17 cellular contexts compared by ENCODE assay signal in the genomic region with DNA sequence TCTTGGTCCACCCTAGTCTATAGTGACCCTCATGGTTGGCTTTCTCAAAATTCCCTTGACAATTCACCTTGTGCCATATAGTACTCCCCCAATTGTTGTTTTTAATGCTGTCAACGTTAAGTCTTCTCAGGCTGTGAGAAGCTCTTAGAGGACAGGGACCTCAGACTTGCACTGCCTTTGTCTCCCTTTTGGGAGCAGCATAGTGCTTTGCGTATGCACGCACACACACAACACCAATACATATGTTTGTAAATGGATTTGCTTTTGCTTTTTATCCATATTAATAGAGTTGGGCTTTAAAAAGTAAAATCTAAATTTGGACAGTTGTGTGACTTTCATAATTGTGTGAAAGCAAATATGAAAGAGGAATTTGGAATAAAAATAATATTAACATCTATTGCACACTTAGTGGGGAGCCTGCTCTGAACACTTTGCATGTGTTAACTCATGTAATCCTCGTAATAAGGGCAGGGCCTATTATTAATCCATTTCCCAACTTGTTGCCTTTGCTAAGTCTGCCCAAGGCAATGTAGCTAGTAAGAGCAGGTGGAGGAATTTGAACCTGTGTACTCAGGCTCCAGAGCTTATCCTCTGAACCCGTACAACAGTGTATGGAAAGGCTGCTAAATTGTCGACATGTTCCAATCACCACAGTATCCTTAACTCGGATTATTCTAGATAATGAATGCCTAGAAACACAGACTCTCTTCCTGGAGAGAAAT.
DNase-seq lines count a peak whose midpoint lies in the region; FAIRE-seq and TF ChIP-seq lines count a peak whose summit lies in the region.
"Had no signal": no experiment of that assay in that cellular context is flagged by ENCODE, and none has a peak within 500 bp of the region (broad histone marks: within the 10 kb centered on the region; RNA-seq: fewer than 3 reads in every experiment).

No MANE protein-coding gene starts in this region.

- no peaks in the 10 kb centered on the region for H3K36me3 ChIP-seq in OCI-LY3 (replicated peaks; ENCODE audit: low read depth, low read length)
- no peaks in the 10 kb centered on the region for H3K36me3 ChIP-seq in H1 (ENCODE audit: control insufficient read depth in 2 of 4, insufficient read depth in 4 of 4, low read length in 3 of 4)
- H3K36me3 ChIP-seq: upper lobe of right lung had no signal

- H2BK20ac ChIP-seq in H1 (ENCODE audit: low read length) = no peak overlapping the region

- no peak for TF ChIP-seq EP300 in H1 (IDR thresholded peaks at IDR 0.05; ENCODE audit: borderline replicate concordance in 1 of 2, low read depth in 2 of 2, low read length in 2 of 2)

- no peaks in the 10 kb centered on the region for H4K20me1 ChIP-seq in OCI-LY3 (ENCODE audit: insufficient read depth, low read length)
- H4K20me1 ChIP-seq in H1 (replicated peaks in 1 of 2; ENCODE audit: control insufficient read depth in 1 of 2, insufficient read depth in 2 of 2, low read length in 2 of 2) = no peaks in the 10 kb centered on the region

- H2BK5ac ChIP-seq in H1 (ENCODE audit: low read depth, low read length) = no peak overlapping the region

- H3K23ac ChIP-seq in H1 (ENCODE audit: insufficient read length) = no peak overlapping the region

- no peak for FAIRE-seq in H1 (lab: Jason Lieb, UNC)
- FAIRE-seq: G401.6 had no signal

- H3K18ac ChIP-seq in H1 (ENCODE audit: extremely low read depth, low read length) = no peak overlapping the region

- no peaks in the 10 kb centered on the region for H3K4me1 ChIP-seq in OCI-LY3 (ENCODE audit: low read length)
- H3K4me1 ChIP-seq in H1 (replicated peaks in 1 of 4; ENCODE audit: control insufficient read depth in 3 of 4, insufficient read depth in 4 of 4, low read length in 3 of 4) = peaks cover 0 to 5% (median 2%) of the 10 kb centered on the region in 4 experiments; a peak in 2 of 7 replicates
- H3K4me1 ChIP-seq: upper lobe of right lung had no signal

- POLR2A ChIA-PET in H1 (lab: Charles Lee; ENCODE audit: partially characterized antibody) = no interaction called here

- WGBS in H1 (ENCODE audit: extremely low coverage in 1 of 2, insufficient coverage in 1 of 2, insufficient read length in 1 of 2, insufficient replicate concordance in 2 of 2, low coverage in 1 of 2, low lambda C conversion rate in 2 of 2, missing lambda C conversion rate in 1 of 2), 2 experiments = 85% methylated on average over 7 of the region's 7 CpGs; no CpG with 5 or more reads in 1 of the 2 experiments

- no peak overlapping the region for H3K14ac ChIP-seq in H1 (ENCODE audit: insufficient read length)

- TF ChIP-seq POLR2A in H1 (IDR thresholded peaks at IDR 0.05; ENCODE audit: control extremely low read depth in 1 of 2, low read depth in 2 of 2, low read length in 2 of 2) = no peak

- H2BK12ac ChIP-seq in H1 (ENCODE audit: low read depth, low read length) = no peak overlapping the region

- H3K4ac ChIP-seq in H1 (replicated peaks; ENCODE audit: insufficient read length, low read depth, low read length) = no peak overlapping the region

- H4K91ac ChIP-seq in H1 (replicated peaks; ENCODE audit: insufficient read length, low read length) = no peak overlapping the region

- no peaks in the 10 kb centered on the region for H3K23me2 ChIP-seq in H1 (ENCODE audit: low read depth, low read length)

- no peaks in the 10 kb centered on the region for H3K79me1 ChIP-seq in H1 (ENCODE audit: low read depth, low read length)

- H3K9ac ChIP-seq in OCI-LY3 (ENCODE audit: low read length) (no peak overlapping the region), H1 (replicated peaks in 1 of 4; ENCODE audit: extremely low read depth in 1 of 4, low read depth in 3 of 4, low read length in 3 of 4) (no peak overlapping the region)

- no peak overlapping the region for H3K4me3 ChIP-seq in OCI-LY3 (ENCODE audit: low read length)
- H3K4me3 ChIP-seq in H1 (ENCODE audit: extremely low read depth in 1 of 4, insufficient read depth in 2 of 4, low read depth in 3 of 4, low read length in 4 of 4) = no peak overlapping the region
- H3K4me3 ChIP-seq: upper lobe of right lung had no signal

- H3K27ac ChIP-seq in OCI-LY3 (ENCODE audit: low read length) = no peak overlapping the region
- no peak overlapping the region for H3K27ac ChIP-seq in H1 (ENCODE audit: low read depth, low read length)
- H3K27ac ChIP-seq: upper lobe of right lung had no signal

- CTCF ChIA-PET in H1 (lab: Charles Lee; ENCODE audit: partially characterized antibody) = interaction anchor here (0.6 to 2.3 kb wide), 11 partner anchors 11 to 229 kb away, joined by 3 to 9 read pairs (median 4); no protein-coding TSS in a partner anchor

- H3K9me3 ChIP-seq in OCI-LY3 (ENCODE audit: insufficient read depth, low read length) (no peaks in the 10 kb centered on the region), H1 (ENCODE audit: insufficient read depth in 2 of 2, low read depth in 1 of 2, low read length in 1 of 2) (no peaks in the 10 kb centered on the region)
- H3K9me3 ChIP-seq: upper lobe of right lung had no signal

- no peaks in the 10 kb centered on the region for H3K79me2 ChIP-seq in OCI-LY3 (ENCODE audit: low read length)
- no peaks in the 10 kb centered on the region for H3K79me2 ChIP-seq in H1 (ENCODE audit: control insufficient read depth in 1 of 2, insufficient read depth in 2 of 2, low read length in 2 of 2)

- H4K5ac ChIP-seq in H1 (ENCODE audit: insufficient read length, low read depth, low read length) = no peak overlapping the region

- no peak overlapping the region for H2AFZ ChIP-seq in OCI-LY3 (ENCODE audit: low read depth, low read length)
- no peak overlapping the region for H2AFZ ChIP-seq in H1 (ENCODE audit: low read length)

- TF ChIP-seq CTCF in OCI-LY3 (IDR thresholded peaks at IDR 0.05; ENCODE audit: low read depth, low read length) (peak; percentile 23; the same call in 1 of the 2 replicates), H1 (IDR thresholded peaks at IDR 0.05; ENCODE audit: control extremely low read depth in 1 of 3, insufficient read depth in 1 of 3, low read depth in 1 of 3, low read length in 3 of 3) (peak in 2 of 3 experiments; percentile 18 to 20; a peak in 2 of 4 replicates)

- H3K27me3 ChIP-seq in OCI-LY3 (ENCODE audit: low read depth, low read length) = no peaks in the 10 kb centered on the region
- no peaks in the 10 kb centered on the region for H3K27me3 ChIP-seq in H1 (replicated peaks in 1 of 4; ENCODE audit: control insufficient read depth in 3 of 4, extremely low read depth in 1 of 4, insufficient read depth in 3 of 4, low read length in 3 of 4)
- H3K27me3 ChIP-seq: upper lobe of right lung had no signal

- H2BK15ac ChIP-seq in H1 (ENCODE audit: low read length) = 0 out of 2 replicates have a peak overlapping the region, but pooled peaks have one; percentile 36

- H4K8ac ChIP-seq in H1 (ENCODE audit: extremely low read depth, insufficient read depth, low read length) = no peak overlapping the region

- H2AK5ac ChIP-seq in H1 (ENCODE audit: low read depth, low read length) = no peak overlapping the region

- no peak overlapping the region for H2BK120ac ChIP-seq in H1 (replicated peaks; ENCODE audit: low read depth, low read length)

- no peak overlapping the region for H3K56ac ChIP-seq in H1 (replicated peaks; ENCODE audit: insufficient read length, low read depth, low read length)

- TF ChIP-seq RAD21 in H1 (IDR thresholded peaks at IDR 0.05 in 1 of 2, conservative IDR thresholded peaks at IDR 0.05 in 1 of 2; ENCODE audit: low read depth in 2 of 2, low read length in 2 of 2) = peak; percentile 37 to 58

- H3K4me2 ChIP-seq in OCI-LY3 (ENCODE audit: low read length) = no peak overlapping the region
- no peak overlapping the region for H3K4me2 ChIP-seq in H1 (ENCODE audit: insufficient read depth in 1 of 2, low read depth in 2 of 2, low read length in 2 of 2)

- DNase-seq in NCI-H82 (lab: John Stamatoyannopoulos, UW) (peak; percentile 17), NCI-H82 treated with DMSO at 0.1 percent for 48 hours (lab: John Stamatoyannopoulos, UW; ENCODE audit: unreplicated experiment) (no peak), H1 (ENCODE audit: low read depth in 1 of 2, low spot score in 2 of 2) (no peak), pons (ENCODE audit: low spot score) (peak; percentile 71), dermis blood vessel endothelial cell (no peak)
- DNase-seq in stimulated activated naive CD4-positive, alpha-beta T cell (lab: John Stamatoyannopoulos, UW) = no peak
- no peak for DNase-seq in stimulated activated CD4-positive, alpha-beta T cell treated with anti-CD3 and anti-CD28 coated beads, Interleukin-2, amount 100 ng/mL, for 48 hours
- DNase-seq: activated CD4-positive, alpha-beta memory T cell treated with anti-CD3 and anti-CD28 coated beads for 36 hours; activated naive CD4-positive, alpha-beta T cell treated with anti-CD3 and anti-CD28 coated beads, Interleukin-2, amount 50 U/mL, for 16 hours; activated T-cell treated with anti-CD3 and anti-CD28 coated beads, Interleukin-2, amount 50 U/mL, for 24 hours; NCI-H2107; stimulated activated CD4-positive, alpha-beta T cell treated with anti-CD3 and anti-CD28 coated beads, Interleukin-15, amount 100 ng/mL, for 24 hours; stimulated activated naive CD4-positive, alpha-beta T cell treated with Interleukin-2 at 50 U/mL for 16 hours; T-cell; upper lobe of right lung had no signal

TF ChIP-seq in H1, 55 proteins besides CTCF, POLR2A, EP300 and RAD21:
- no peak for TF ChIP-seq CREB1 (IDR thresholded peaks at IDR 0.05)
- TF ChIP-seq, protein P1, sequence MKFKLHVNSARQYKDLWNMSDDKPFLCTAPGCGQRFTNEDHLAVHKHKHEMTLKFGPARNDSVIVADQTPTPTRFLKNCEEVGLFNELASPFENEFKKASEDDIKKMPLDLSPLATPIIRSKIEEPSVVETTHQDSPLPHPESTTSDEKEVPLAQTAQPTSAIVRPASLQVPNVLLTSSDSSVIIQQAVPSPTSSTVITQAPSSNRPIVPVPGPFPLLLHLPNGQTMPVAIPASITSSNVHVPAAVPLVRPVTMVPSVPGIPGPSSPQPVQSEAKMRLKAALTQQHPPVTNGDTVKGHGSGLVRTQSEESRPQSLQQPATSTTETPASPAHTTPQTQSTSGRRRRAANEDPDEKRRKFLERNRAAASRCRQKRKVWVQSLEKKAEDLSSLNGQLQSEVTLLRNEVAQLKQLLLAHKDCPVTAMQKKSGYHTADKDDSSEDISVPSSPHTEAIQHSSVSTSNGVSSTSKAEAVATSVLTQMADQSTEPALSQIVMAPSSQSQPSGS (IDR thresholded peaks at IDR 0.05; ENCODE audit: low read length) = no peak
- TF ChIP-seq SAP30 (IDR thresholded peaks at IDR 0.05; ENCODE audit: insufficient read depth, insufficient replicate concordance, low read length) = no peak
- no peak for TF ChIP-seq KDM5A (IDR thresholded peaks at IDR 0.05; ENCODE audit: low read length)
- TF ChIP-seq SIRT6 (IDR thresholded peaks at IDR 0.05; ENCODE audit: low read length) = no peak
- no peak for TF ChIP-seq CHD1 (IDR thresholded peaks at IDR 0.05; ENCODE audit: low read depth, low read length)
- TF ChIP-seq PHF8 (conservative IDR thresholded peaks at IDR 0.05; ENCODE audit: low read depth, low read length) = no peak
- TF ChIP-seq KDM1A (IDR thresholded peaks at IDR 0.05; ENCODE audit: borderline replicate concordance, low read length) = no peak
- TF ChIP-seq TBP (IDR thresholded peaks at IDR 0.05; ENCODE audit: low read depth, low read length) = no peak
- TF ChIP-seq SIN3A (conservative IDR thresholded peaks at IDR 0.05 in 1 of 2, IDR thresholded peaks at IDR 0.05 in 1 of 2; ENCODE audit: low read depth in 1 of 2, low read length in 2 of 2) = no peak

Comparison
In these comparisons a context has a peak if more than half of its experiments do, and no peak if none do; other contexts are left out.
1. DNase-seq: peak in NCI-H82 (single experiment) and pons (single experiment); none in NCI-H82 treated with DMSO at 0.1 percent for 48 hours (single experiment), H1 (0 of 2), stimulated activated naive CD4-positive, alpha-beta T cell (0 of 6), stimulated activated CD4-positive, alpha-beta T cell treated with anti-CD3 and anti-CD28 coated beads, Interleukin-2, amount 100 ng/mL, for 48 hours (0 of 2) and dermis blood vessel endothelial cell (single experiment).